In the genomic region with DNA sequence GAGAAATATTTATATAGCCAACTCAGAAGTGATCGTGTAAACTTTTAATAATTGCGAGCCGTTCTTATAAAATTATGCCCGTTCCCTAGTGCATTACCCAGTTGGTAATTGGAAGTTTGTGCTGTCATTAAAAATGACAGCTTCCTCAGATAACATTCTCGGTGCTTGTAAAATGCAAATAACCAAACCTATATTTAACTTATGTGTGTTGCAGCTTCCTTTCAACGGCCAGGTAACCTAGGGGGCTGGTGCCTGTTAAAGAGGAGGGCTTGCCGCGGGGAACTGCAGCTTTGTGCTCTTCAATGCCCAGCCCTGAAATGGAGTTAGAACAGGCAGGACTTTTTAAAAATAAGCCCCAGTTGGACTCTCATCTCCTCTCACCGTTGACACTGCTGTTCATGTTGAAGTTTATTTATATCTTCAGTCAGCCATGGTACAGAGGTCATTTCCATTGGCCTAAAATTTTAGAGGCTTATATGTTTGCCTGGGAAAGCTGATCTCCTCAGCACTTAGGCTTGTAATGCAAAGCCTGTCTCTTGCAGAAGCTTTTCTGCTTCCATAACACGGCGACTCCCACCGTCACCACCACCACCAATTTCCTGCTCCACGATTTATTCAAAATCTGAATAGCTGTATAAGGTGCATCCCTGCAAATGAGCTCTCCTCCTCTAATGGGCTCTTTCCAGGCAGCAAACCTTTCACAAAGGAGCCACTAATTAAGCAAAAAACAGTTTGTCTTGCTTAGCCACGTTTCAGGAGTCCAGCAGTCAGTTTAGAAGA, we compare ENCODE assay signal across 16 cellular contexts.
A peak's percentile ranks its signal among the peaks of the same experiment; 100 is the strongest.
DNase-seq lines count a peak whose midpoint lies in the region; FAIRE-seq and TF ChIP-seq lines count a peak whose summit lies in the region.
"Had no signal": no experiment of that assay in that cellular context is flagged by ENCODE, and none has a peak within 500 bp of the region (broad histone marks: within the 10 kb centered on the region; RNA-seq: fewer than 3 reads in every experiment).

No MANE protein-coding gene starts in this region.

- H3K9me3 ChIP-seq in tibial artery, result no peaks in the 10 kb centered on the region

- H3K4me3 Mint-ChIP-seq in nephron progenitor cell, result peak overlapping the region; percentile 62

- TF ChIP-seq CTCF in LNCaP clone FGC (IDR thresholded peaks at IDR 0.05; ENCODE audit: control insufficient read depth, extremely low read depth, insufficient read depth), result no peak
- no peak for TF ChIP-seq CTCF in nephron progenitor cell (IDR thresholded peaks at IDR 0.05)
- TF ChIP-seq CTCF in tibial artery (IDR thresholded peaks at IDR 0.05), result no peak

- peak; percentile 53; the same call in 1 of the 2 replicates for TF ChIP-seq POLR2A in GM12891 (IDR thresholded peaks at IDR 0.05; ENCODE audit: low read depth, low read length)
- TF ChIP-seq POLR2A in Raji (IDR thresholded peaks at IDR 0.05; ENCODE audit: insufficient read depth, low read depth, low read length), result 0 out of 2 replicates have a peak, but pooled peaks have one; percentile 35

- peaks cover 0 to 14% (median 12%) of the 10 kb centered on the region in 4 donors for H3K4me1 ChIP-seq in tibial artery

- H3K36me3 ChIP-seq in tibial artery, result peaks cover 0 to 3% (median 0%) of the 10 kb centered on the region in 3 donors

- no peak overlapping the region for H3K27ac Mint-ChIP-seq in nephron progenitor cell

- no peak overlapping the region for H3K27ac ChIP-seq in tibial artery
- H3K27ac ChIP-seq: HL-60, parathyroid adenoma, WERI-Rb-1 had no signal

- peaks cover 57% of the 10 kb centered on the region for H3K4me1 Mint-ChIP-seq in nephron progenitor cell

- no peak overlapping the region for H3K4me3 ChIP-seq in LNCaP clone FGC (ENCODE audit: low read depth, low read length)
- H3K4me3 ChIP-seq in tibial artery, result no peak overlapping the region

- DNase-seq in GM12891 (ENCODE audit: insufficient read length, low spot score) (peak; percentile 47), LNCaP clone FGC (ENCODE audit: low read depth) (peak; percentile 23), nephron progenitor cell (no peak), tibial artery (no peak), pons (ENCODE audit: low spot score) (no peak)
- no peak for DNase-seq in stimulated activated naive CD4-positive, alpha-beta T cell treated with Interleukin-2 at 50 U/mL for 16 hours (lab: John Stamatoyannopoulos, UW)
- DNase-seq: activated CD8-positive, alpha-beta memory T cell treated with anti-CD3 and anti-CD28 coated beads for 24 hours; activated gamma-delta T cell; C1 segment of cervical spinal cord; cortex of kidney; erythroblast; Kasumi-1; WERI-Rb-1 had no signal

- FAIRE-seq in GM12891 (lab: Jason Lieb, UNC), result no peak

- intact Hi-C loops in tibial artery (cut with DNase I; ENCODE audit: low total_unique reads), result no loop called here

- no peaks in the 10 kb centered on the region for H3K9me3 Mint-ChIP-seq in nephron progenitor cell

- peaks cover 4% of the 10 kb centered on the region for H3K36me3 Mint-ChIP-seq in nephron progenitor cell (ENCODE audit: low read depth)

- peaks cover 0 to 54% of the 10 kb centered on the region in 2 donors for H3K27me3 ChIP-seq in tibial artery

- H3K27me3 Mint-ChIP-seq in nephron progenitor cell (ENCODE audit: low read depth, poor library complexity), result peaks cover 63% of the 10 kb centered on the region

TF ChIP-seq in GM12891, 5 proteins besides CTCF, POLR2A, EP300 and RAD21:
- TF ChIP-seq POU2F2 (IDR thresholded peaks at IDR 0.05; ENCODE audit: low read depth, low read length), result peak; percentile 28; the same call in 1 of the 2 replicates
- no peak for TF ChIP-seq POLR2AphosphoS5 (IDR thresholded peaks at IDR 0.05; ENCODE audit: low read depth, low read length)
TF ChIP-seq in GM12891: peak in this region for 1.

Comparison
In these comparisons a context has a peak if more than half of its experiments do, and no peak if none do; other contexts are left out.
1. DNase-seq: peak in GM12891 (single experiment) and LNCaP clone FGC (single experiment); none in nephron progenitor cell (single experiment), tibial artery (0 of 2), pons (single experiment) and stimulated activated naive CD4-positive, alpha-beta T cell treated with Interleukin-2 at 50 U/mL for 16 hours (single experiment).